Comparison of ENCODE assay signal across 8 cellular contexts in the genomic region with DNA sequence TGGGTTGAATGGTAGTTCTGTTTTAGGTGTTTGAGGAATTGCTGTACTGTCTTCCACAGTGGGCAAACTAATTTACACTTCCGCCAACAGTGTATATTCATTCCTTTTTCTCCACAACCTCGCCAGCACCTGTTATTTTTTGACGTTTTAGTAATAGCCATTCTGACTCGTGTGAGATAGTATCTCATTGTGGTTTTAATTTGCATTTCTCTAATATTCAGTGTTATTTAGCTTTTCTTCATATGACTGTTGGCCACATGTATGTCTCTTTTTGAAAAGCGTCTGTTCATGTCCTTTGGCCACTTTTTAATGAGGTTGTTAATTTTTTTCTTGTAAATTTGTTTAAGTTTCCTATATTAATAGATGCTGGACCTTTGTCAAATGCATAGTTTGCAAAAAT.
"Had no signal": no experiment of that assay in that cellular context is flagged by ENCODE, and none has a peak within 500 bp of the region (broad histone marks: within the 10 kb centered on the region; RNA-seq: fewer than 3 reads in every experiment).

No MANE protein-coding gene starts in this region.

- DNase-seq: GM23248, GOT3, H7, HFFc6, IMR-90, KG1 had no signal

- ATAC-seq: HCT116, K562 had no signal
